ENCODE assay signal across 8 cellular contexts in genomic region chr16:22191966-22192260, GRCh38. TPM values are rescaled to one million over a fixed set of nuclear protein-coding genes. Genes with fewer than 3 reads are reported as not detected.
DNase-seq lines count a peak whose midpoint lies in the region; ATAC-seq and TF ChIP-seq lines count a peak whose summit lies in the region.

No MANE protein-coding gene starts in this region.

- H3K4me2 ChIP-seq in OCI-LY7 (ENCODE audit: low read length): peak overlapping the region; percentile 75

- POLR2A ChIA-PET in OCI-LY7 (lab: Charles Lee): interaction anchor here (0.6 to 1.6 kb wide), 3 partner anchors 14 to 1271 kb away, joined by 3 to 5 read pairs (median 4); partner anchors contain the start of gene EEF2K

- no peak for ATAC-seq in lung (ENCODE audit: insufficient read depth, low FRiP score)

- H3K4me1 ChIP-seq in OCI-LY7 (ENCODE audit: insufficient read depth, low read length, poor library complexity, severe bottlenecking): peaks cover 42% of the 10 kb centered on the region
- peaks cover 0 to 12% of the 10 kb centered on the region in 2 donors for H3K4me1 ChIP-seq in lung (ENCODE audit: control insufficient read depth in 2 of 2, insufficient read depth in 2 of 2, low read length in 2 of 2)
- H3K4me1 ChIP-seq in suprapubic skin: peaks cover 61% of the 10 kb centered on the region

- BruUV-seq in OCI-LY7 (replicated peaks; lab: Mats Ljungman, UMichigan): no TSS peak

- DNase-seq in GM12865 (ENCODE audit: low read depth) (peak; percentile 72), OCI-LY7 (ENCODE audit: low spot score) (peak; percentile 17), astrocyte of the spinal cord (ENCODE audit: low read depth, low spot score) (no peak), lung (ENCODE audit: low spot score) (no peak), suprapubic skin (ENCODE audit: low spot score in 2 of 2) (no peak), DMS153 (lab: John Stamatoyannopoulos, UW) (no peak), COLO829 (ENCODE audit: low spot score) (no peak), AG08396 (ENCODE audit: low spot score) (no peak)

- in situ Hi-C loops in astrocyte of the spinal cord (cut with HindIII; ENCODE audit: low sequenced_read_pairs): no loop called here

- WGBS in lung, 2 donors: 11 to 12% methylated on average over 3 of the region's 3 CpGs
- 8% methylated on average over 3 of the region's 3 CpGs for WGBS in suprapubic skin

- no peaks in the 10 kb centered on the region for H4K20me1 ChIP-seq in OCI-LY7 (ENCODE audit: insufficient read depth, low read length)

- peak overlapping the region; percentile 82 for H3K4me3 ChIP-seq in GM12865 (ENCODE audit: low read depth, low read length)
- peak overlapping the region; percentile 78 for H3K4me3 ChIP-seq in OCI-LY7 (ENCODE audit: low read depth, low read length, poor library complexity, severe bottlenecking)
- H3K4me3 ChIP-seq in astrocyte of the spinal cord (ENCODE audit: low read depth, low read length): peak overlapping the region; percentile 59
- H3K4me3 ChIP-seq in lung: no peak overlapping the region
- peak overlapping the region; percentile 50 for H3K4me3 ChIP-seq in suprapubic skin

- H2AFZ ChIP-seq in OCI-LY7 (ENCODE audit: low read length): peak overlapping the region; percentile 72

- intact Hi-C loops in OCI-LY7 (cut with micrococcal nuclease; ENCODE audit: unreplicated experiment): loop anchor here (5.0 kb wide), 1 partner anchor 180 kb away; the partner anchor contains the start of gene CDR2

- CTCF ChIA-PET in OCI-LY7 (lab: Charles Lee; ENCODE audit: unreplicated experiment): no interaction called here

- H3K36me3 ChIP-seq in OCI-LY7 (ENCODE audit: insufficient read depth, low read length) (no peaks in the 10 kb centered on the region), lung (ENCODE audit: control insufficient read depth in 2 of 2, insufficient read depth in 2 of 2, low read length in 2 of 2) (no peaks in the 10 kb centered on the region), suprapubic skin (no peaks in the 10 kb centered on the region)

- H3K9me2 ChIP-seq in OCI-LY7 (ENCODE audit: insufficient read depth, low read length): no peaks in the 10 kb centered on the region

- no peak for TF ChIP-seq POLR2A in suprapubic skin (IDR thresholded peaks at IDR 0.05)

- H3K27ac ChIP-seq in OCI-LY7 (ENCODE audit: low read depth, low read length, poor library complexity, severe bottlenecking) (peak overlapping the region; percentile 40), lung (ENCODE audit: low read depth in 1 of 2, low read length in 1 of 2) (peak overlapping the region; percentile 90 to 94), suprapubic skin (peak overlapping the region; percentile 99)

- H3K79me2 ChIP-seq in OCI-LY7 (ENCODE audit: insufficient read depth, low read depth, low read length): no peaks in the 10 kb centered on the region

- no peak for TF ChIP-seq CTCF in GM12865 (IDR thresholded peaks at IDR 0.05; ENCODE audit: insufficient read depth, low read depth, low read length, missing control alignments)
- no peak for TF ChIP-seq CTCF in OCI-LY7 (conservative IDR thresholded peaks at IDR 0.05; ENCODE audit: low read length)
- no peak for TF ChIP-seq CTCF in astrocyte of the spinal cord (IDR thresholded peaks at IDR 0.05; ENCODE audit: low read depth, low read length)
- TF ChIP-seq CTCF in lung (IDR thresholded peaks at IDR 0.05; ENCODE audit: control extremely low read depth, extremely low read depth): no peak
- TF ChIP-seq CTCF in suprapubic skin (IDR thresholded peaks at IDR 0.05): no peak

- no peak for TF ChIP-seq EP300 in suprapubic skin (IDR thresholded peaks at IDR 0.05)

- H3K9me3 ChIP-seq in OCI-LY7 (ENCODE audit: low read length): no peaks in the 10 kb centered on the region
- no peaks in the 10 kb centered on the region for H3K9me3 ChIP-seq in lung (ENCODE audit: control insufficient read depth in 2 of 2, insufficient read depth in 1 of 2, low read length in 1 of 2)
- H3K9me3 ChIP-seq in suprapubic skin: no peaks in the 10 kb centered on the region

- no peaks in the 10 kb centered on the region for H3K27me3 ChIP-seq in lung (ENCODE audit: control insufficient read depth, insufficient read depth)
- no peaks in the 10 kb centered on the region for H3K27me3 ChIP-seq in suprapubic skin

RNA-seq across cellular contexts. Expression of gene EEF2K, which starts 14.2 kb away (rescaled TPM):
- 17.6 and 23.8 TPM in 2 replicates for total RNA-seq in OCI-LY7 (2014; rRNA removed; shearing (Covaris generic))
- 40.0 and 42.3 TPM in 2 replicates for total RNA-seq in OCI-LY7 (2022)
- total RNA-seq in lung: 10 to 100 TPM; 27.5 to 40.8 TPM
- polyA plus RNA-seq in lung: 1 to 10 TPM; 5.6 to 7.2 TPM
- 100 to 1,000 TPM in 1 of 4 donors, 10 to 100 TPM in 3; 50.9 to 194 (median 73.8) TPM for total RNA-seq in suprapubic skin

RNA-seq across cellular contexts. Expression of gene SDR42E2, which starts 29.6 kb away (rescaled TPM):
- not detected in 2 replicates for total RNA-seq in OCI-LY7 (2014; rRNA removed; shearing (Covaris generic))
- total RNA-seq in OCI-LY7 (2022) (0.28 and 0.29 TPM in 2 replicates), lung (under 1 TPM in 1 of 2 donors, not detected in 1; 0.64 TPM), suprapubic skin (not detected)
- under 1 TPM; 0.10 to 0.11 TPM for polyA plus RNA-seq in lung

Comparison
In these comparisons a context has a peak if more than half of its experiments do, and no peak if none do; other contexts are left out.
1. DNase-seq: peak in GM12865 (single experiment) and OCI-LY7 (single experiment); none in astrocyte of the spinal cord (single experiment), lung (single experiment), suprapubic skin (0 of 2), DMS153 (single experiment), COLO829 (single experiment) and AG08396 (single experiment).
2. H3K27ac ChIP-seq: peak in every context shown above with its lines; median percentile 99 in suprapubic skin; 92 in lung; 40 in OCI-LY7.